2 cellular contexts compared by ENCODE assay signal in the genomic region with DNA sequence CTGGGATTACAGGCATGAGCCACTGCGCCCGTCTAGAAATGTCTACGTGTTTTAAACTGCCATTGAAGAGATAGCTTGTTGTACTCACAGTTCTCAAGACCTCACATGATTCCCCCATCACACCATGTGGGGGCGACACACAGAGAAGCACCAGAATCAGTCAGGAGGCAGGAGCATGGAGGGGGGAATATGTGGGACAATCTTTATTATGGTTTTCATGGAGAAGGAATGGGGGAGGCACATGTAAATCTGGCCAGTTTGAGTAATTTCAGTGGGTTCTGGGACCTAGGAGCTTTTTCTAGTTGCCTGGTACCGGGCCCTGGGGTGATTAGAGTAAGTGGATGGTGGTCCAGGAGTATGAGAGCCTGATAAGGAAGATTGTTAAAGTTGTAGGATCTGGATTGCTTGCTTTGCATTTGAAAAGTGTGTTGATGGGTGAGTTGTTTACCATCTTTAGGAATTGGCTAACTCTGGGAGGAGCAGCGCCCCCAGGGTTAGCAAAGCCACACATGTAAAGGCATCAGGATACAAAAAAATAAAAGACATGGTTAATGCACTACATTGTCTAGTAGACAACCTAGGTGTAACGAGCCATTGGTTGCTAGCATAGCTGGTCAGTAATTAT.
TF ChIP-seq lines count a peak whose summit lies in the region.

No MANE protein-coding gene starts in this region.

TF ChIP-seq in GM23338, 12 proteins besides CTCF, POLR2A, EP300 and RAD21:
- TF ChIP-seq, protein P1, sequence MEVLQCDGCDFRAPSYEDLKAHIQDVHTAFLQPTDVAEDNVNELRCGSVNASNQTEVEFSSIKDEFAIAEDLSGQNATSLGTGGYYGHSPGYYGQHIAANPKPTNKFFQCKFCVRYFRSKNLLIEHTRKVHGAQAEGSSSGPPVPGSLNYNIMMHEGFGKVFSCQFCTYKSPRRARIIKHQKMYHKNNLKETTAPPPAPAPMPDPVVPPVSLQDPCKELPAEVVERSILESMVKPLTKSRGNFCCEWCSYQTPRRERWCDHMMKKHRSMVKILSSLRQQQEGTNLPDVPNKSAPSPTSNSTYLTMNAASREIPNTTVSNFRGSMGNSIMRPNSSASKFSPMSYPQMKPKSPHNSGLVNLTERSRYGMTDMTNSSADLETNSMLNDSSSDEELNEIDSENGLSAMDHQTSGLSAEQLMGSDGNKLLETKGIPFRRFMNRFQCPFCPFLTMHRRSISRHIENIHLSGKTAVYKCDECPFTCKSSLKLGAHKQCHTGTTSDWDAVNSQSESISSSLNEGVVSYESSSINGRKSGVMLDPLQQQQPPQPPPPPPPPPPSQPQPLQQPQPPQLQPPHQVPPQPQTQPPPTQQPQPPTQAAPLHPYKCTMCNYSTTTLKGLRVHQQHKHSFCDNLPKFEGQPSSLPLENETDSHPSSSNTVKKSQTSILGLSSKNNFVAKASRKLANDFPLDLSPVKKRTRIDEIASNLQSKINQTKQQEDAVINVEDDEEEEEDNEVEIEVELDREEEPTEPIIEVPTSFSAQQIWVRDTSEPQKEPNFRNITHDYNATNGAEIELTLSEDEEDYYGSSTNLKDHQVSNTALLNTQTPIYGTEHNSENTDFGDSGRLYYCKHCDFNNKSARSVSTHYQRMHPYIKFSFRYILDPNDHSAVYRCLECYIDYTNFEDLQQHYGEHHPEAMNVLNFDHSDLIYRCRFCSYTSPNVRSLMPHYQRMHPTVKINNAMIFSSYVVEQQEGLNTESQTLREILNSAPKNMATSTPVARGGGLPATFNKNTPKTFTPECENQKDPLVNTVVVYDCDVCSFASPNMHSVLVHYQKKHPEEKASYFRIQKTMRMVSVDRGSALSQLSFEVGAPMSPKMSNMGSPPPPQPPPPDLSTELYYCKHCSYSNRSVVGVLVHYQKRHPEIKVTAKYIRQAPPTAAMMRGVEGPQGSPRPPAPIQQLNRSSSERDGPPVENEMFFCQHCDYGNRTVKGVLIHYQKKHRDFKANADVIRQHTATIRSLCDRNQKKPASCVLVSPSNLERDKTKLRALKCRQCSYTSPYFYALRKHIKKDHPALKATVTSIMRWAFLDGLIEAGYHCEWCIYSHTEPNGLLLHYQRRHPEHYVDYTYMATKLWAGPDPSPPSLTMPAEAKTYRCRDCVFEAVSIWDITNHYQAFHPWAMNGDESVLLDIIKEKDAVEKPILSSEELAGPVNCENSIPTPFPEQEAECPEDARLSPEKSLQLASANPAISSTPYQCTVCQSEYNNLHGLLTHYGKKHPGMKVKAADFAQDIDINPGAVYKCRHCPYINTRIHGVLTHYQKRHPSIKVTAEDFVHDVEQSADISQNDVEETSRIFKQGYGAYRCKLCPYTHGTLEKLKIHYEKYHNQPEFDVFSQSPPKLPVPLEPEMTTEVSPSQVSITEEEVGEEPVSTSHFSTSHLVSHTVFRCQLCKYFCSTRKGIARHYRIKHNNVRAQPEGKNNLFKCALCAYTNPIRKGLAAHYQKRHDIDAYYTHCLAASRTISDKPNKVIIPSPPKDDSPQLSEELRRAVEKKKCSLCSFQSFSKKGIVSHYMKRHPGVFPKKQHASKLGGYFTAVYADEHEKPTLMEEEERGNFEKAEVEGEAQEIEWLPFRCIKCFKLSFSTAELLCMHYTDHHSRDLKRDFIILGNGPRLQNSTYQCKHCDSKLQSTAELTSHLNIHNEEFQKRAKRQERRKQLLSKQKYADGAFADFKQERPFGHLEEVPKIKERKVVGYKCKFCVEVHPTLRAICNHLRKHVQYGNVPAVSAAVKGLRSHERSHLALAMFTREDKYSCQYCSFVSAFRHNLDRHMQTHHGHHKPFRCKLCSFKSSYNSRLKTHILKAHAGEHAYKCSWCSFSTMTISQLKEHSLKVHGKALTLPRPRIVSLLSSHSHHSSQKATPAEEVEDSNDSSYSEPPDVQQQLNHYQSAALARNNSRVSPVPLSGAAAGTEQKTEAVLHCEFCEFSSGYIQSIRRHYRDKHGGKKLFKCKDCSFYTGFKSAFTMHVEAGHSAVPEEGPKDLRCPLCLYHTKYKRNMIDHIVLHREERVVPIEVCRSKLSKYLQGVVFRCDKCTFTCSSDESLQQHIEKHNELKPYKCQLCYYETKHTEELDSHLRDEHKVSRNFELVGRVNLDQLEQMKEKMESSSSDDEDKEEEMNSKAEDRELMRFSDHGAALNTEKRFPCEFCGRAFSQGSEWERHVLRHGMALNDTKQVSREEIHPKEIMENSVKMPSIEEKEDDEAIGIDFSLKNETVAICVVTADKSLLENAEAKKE (CRISPR knock-in tag; IDR thresholded peaks at IDR 0.05): peak; percentile 4; the same call in 1 of the 2 replicates
- TF ChIP-seq, protein P2, sequence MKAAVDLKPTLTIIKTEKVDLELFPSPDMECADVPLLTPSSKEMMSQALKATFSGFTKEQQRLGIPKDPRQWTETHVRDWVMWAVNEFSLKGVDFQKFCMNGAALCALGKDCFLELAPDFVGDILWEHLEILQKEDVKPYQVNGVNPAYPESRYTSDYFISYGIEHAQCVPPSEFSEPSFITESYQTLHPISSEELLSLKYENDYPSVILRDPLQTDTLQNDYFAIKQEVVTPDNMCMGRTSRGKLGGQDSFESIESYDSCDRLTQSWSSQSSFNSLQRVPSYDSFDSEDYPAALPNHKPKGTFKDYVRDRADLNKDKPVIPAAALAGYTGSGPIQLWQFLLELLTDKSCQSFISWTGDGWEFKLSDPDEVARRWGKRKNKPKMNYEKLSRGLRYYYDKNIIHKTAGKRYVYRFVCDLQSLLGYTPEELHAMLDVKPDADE (IDR thresholded peaks at IDR 0.05): no peak
- TF ChIP-seq CREB1 (CRISPR knock-in tag; IDR thresholded peaks at IDR 0.05; ENCODE audit: low read depth) (0 out of 2 replicates have a peak, but pooled peaks have one; percentile 9), POLR2AphosphoS5 (IDR thresholded peaks at IDR 0.05; ENCODE audit: low read depth) (no peak), NANOG (IDR thresholded peaks at IDR 0.05; ENCODE audit: borderline replicate concordance) (peak; percentile 98), ZNF331 (CRISPR knock-in tag; IDR thresholded peaks at IDR 0.05; ENCODE audit: low read depth) (no peak), JUNB (IDR thresholded peaks at IDR 0.05; ENCODE audit: unreplicated experiment) (no peak)

TF ChIP-seq in H1, 55 proteins besides CTCF, POLR2A, EP300 and RAD21:
- TF ChIP-seq RBBP5 (IDR thresholded peaks at IDR 0.05; ENCODE audit: borderline replicate concordance, low read depth, low read length): peak; percentile 66; the same call in 1 of the 2 replicates
- peak; percentile 42; the same call in 1 of the 2 replicates for TF ChIP-seq CEBPB (IDR thresholded peaks at IDR 0.05; ENCODE audit: low read depth, low read length)
- peak; percentile 67 for TF ChIP-seq ASH2L (IDR thresholded peaks at IDR 0.05; ENCODE audit: low read length)
- TF ChIP-seq, protein P3, sequence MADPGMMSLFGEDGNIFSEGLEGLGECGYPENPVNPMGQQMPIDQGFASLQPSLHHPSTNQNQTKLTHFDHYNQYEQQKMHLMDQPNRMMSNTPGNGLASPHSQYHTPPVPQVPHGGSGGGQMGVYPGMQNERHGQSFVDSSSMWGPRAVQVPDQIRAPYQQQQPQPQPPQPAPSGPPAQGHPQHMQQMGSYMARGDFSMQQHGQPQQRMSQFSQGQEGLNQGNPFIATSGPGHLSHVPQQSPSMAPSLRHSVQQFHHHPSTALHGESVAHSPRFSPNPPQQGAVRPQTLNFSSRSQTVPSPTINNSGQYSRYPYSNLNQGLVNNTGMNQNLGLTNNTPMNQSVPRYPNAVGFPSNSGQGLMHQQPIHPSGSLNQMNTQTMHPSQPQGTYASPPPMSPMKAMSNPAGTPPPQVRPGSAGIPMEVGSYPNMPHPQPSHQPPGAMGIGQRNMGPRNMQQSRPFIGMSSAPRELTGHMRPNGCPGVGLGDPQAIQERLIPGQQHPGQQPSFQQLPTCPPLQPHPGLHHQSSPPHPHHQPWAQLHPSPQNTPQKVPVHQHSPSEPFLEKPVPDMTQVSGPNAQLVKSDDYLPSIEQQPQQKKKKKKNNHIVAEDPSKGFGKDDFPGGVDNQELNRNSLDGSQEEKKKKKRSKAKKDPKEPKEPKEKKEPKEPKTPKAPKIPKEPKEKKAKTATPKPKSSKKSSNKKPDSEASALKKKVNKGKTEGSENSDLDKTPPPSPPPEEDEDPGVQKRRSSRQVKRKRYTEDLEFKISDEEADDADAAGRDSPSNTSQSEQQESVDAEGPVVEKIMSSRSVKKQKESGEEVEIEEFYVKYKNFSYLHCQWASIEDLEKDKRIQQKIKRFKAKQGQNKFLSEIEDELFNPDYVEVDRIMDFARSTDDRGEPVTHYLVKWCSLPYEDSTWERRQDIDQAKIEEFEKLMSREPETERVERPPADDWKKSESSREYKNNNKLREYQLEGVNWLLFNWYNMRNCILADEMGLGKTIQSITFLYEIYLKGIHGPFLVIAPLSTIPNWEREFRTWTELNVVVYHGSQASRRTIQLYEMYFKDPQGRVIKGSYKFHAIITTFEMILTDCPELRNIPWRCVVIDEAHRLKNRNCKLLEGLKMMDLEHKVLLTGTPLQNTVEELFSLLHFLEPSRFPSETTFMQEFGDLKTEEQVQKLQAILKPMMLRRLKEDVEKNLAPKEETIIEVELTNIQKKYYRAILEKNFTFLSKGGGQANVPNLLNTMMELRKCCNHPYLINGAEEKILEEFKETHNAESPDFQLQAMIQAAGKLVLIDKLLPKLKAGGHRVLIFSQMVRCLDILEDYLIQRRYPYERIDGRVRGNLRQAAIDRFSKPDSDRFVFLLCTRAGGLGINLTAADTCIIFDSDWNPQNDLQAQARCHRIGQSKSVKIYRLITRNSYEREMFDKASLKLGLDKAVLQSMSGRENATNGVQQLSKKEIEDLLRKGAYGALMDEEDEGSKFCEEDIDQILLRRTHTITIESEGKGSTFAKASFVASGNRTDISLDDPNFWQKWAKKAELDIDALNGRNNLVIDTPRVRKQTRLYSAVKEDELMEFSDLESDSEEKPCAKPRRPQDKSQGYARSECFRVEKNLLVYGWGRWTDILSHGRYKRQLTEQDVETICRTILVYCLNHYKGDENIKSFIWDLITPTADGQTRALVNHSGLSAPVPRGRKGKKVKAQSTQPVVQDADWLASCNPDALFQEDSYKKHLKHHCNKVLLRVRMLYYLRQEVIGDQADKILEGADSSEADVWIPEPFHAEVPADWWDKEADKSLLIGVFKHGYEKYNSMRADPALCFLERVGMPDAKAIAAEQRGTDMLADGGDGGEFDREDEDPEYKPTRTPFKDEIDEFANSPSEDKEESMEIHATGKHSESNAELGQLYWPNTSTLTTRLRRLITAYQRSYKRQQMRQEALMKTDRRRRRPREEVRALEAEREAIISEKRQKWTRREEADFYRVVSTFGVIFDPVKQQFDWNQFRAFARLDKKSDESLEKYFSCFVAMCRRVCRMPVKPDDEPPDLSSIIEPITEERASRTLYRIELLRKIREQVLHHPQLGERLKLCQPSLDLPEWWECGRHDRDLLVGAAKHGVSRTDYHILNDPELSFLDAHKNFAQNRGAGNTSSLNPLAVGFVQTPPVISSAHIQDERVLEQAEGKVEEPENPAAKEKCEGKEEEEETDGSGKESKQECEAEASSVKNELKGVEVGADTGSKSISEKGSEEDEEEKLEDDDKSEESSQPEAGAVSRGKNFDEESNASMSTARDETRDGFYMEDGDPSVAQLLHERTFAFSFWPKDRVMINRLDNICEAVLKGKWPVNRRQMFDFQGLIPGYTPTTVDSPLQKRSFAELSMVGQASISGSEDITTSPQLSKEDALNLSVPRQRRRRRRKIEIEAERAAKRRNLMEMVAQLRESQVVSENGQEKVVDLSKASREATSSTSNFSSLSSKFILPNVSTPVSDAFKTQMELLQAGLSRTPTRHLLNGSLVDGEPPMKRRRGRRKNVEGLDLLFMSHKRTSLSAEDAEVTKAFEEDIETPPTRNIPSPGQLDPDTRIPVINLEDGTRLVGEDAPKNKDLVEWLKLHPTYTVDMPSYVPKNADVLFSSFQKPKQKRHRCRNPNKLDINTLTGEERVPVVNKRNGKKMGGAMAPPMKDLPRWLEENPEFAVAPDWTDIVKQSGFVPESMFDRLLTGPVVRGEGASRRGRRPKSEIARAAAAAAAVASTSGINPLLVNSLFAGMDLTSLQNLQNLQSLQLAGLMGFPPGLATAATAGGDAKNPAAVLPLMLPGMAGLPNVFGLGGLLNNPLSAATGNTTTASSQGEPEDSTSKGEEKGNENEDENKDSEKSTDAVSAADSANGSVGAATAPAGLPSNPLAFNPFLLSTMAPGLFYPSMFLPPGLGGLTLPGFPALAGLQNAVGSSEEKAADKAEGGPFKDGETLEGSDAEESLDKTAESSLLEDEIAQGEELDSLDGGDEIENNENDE (IDR thresholded peaks at IDR 0.05; ENCODE audit: insufficient replicate concordance, low read length): peak; percentile 28
- peak; percentile 87 for TF ChIP-seq NANOG (IDR thresholded peaks at IDR 0.05; ENCODE audit: insufficient read depth, low read depth, low read length, poor library complexity, severe bottlenecking)
- TF ChIP-seq KDM4A (IDR thresholded peaks at IDR 0.05; ENCODE audit: low read depth, low read length, severe bottlenecking): peak; percentile 31
- no peak for TF ChIP-seq SP1 (IDR thresholded peaks at IDR 0.05; ENCODE audit: low read depth, low read length)
- TF ChIP-seq BACH1 (IDR thresholded peaks at IDR 0.05; ENCODE audit: low read length): no peak
- no peak for TF ChIP-seq MAFK (IDR thresholded peaks at IDR 0.05; ENCODE audit: low read depth, low read length)
- 0 out of 2 replicates have a peak, but pooled peaks have one; percentile 34 for TF ChIP-seq POU5F1 (IDR thresholded peaks at IDR 0.05; ENCODE audit: low read depth, low read length)
- no peak for TF ChIP-seq BRCA1 (IDR thresholded peaks at IDR 0.05; ENCODE audit: low read depth, low read length)
